In genomic region chr10:25522946-25523608, GRCh38 we compare ENCODE assay signal across 1 cellular context.
TF ChIP-seq lines count a peak whose summit lies in the region.

No MANE protein-coding gene starts in this region.

TF ChIP-seq in K562, 482 proteins besides CTCF, POLR2A, EP300 and RAD21 (continued from another document):
- TF ChIP-seq ZBTB40 (IDR thresholded peaks at IDR 0.05) (no peak), ZBTB40 (CRISPR knock-in tag; IDR thresholded peaks at IDR 0.05) (no peak), POLR2G (IDR thresholded peaks at IDR 0.05; ENCODE audit: low read depth, low read length) (no peak), CXXC5 (CRISPR knock-in tag; IDR thresholded peaks at IDR 0.05) (no peak), ZNF263 (CRISPR knock-in tag; IDR thresholded peaks at IDR 0.05; ENCODE audit: borderline replicate concordance) (no peak)
TF ChIP-seq in K562: peak in this region for 0.
